Comparison of ENCODE assay signal across 8 cellular contexts in genomic region chr3:37162501-37163245, GRCh38. TPM values are rescaled to one million over a fixed set of nuclear protein-coding genes. Genes with fewer than 3 reads are reported as not detected.
DNase-seq lines count a peak whose midpoint lies in the region; ATAC-seq and TF ChIP-seq lines count a peak whose summit lies in the region.

No MANE protein-coding gene starts in this region.

- no peaks in the 10 kb centered on the region for H3K9me3 ChIP-seq in DND-41 (ENCODE audit: insufficient read depth, low read length, severe bottlenecking)
- no peaks in the 10 kb centered on the region for H3K9me3 ChIP-seq in heart right ventricle

- no peak for TF ChIP-seq CTCF in DND-41 (IDR thresholded peaks at IDR 0.05; ENCODE audit: borderline replicate concordance, extremely low read depth, low read length, poor library complexity, severe bottlenecking)
- no peak for TF ChIP-seq CTCF in GM20000 (IDR thresholded peaks at IDR 0.05; ENCODE audit: extremely low read depth, missing control alignments)
- TF ChIP-seq CTCF in heart right ventricle (IDR thresholded peaks at IDR 0.05): no peak

- H3K4me3 ChIP-seq in DND-41 (ENCODE audit: low read depth in 1 of 2, low read length in 2 of 2) (no peak overlapping the region), heart right ventricle (no peak overlapping the region)

- ATAC-seq in DND-41 (ENCODE audit: insufficient read depth, low read depth) (no peak), HG03135 (IDR thresholded peaks at IDR 0.05; ENCODE audit: unreplicated experiment) (peak; percentile 78), GM19328 (IDR thresholded peaks at IDR 0.05; ENCODE audit: unreplicated experiment) (no peak), heart right ventricle (no peak)

- H4K20me1 ChIP-seq in DND-41 (ENCODE audit: insufficient read depth, low read length): peaks cover 5% of the 10 kb centered on the region; the same call in 1 of the 2 replicates

- DNase-seq in DND-41 (no peak), GM20000 (ENCODE audit: low spot score) (peak; percentile 38), amniotic epithelial cell (ENCODE audit: low read depth) (peak; percentile 60), heart right ventricle (no peak), NCI-H226 (no peak)
- DNase-seq in stimulated activated CD8-positive, alpha-beta memory T cell treated with anti-CD3 and anti-CD28 coated beads, Interleukin-4, amount 100 ng/mL, for 48 hours: no peak

- H3K4me2 ChIP-seq in DND-41 (ENCODE audit: insufficient read depth, low read length): no peak overlapping the region

- peaks cover 12% of the 10 kb centered on the region; the same call in 1 of the 2 replicates for H3K36me3 ChIP-seq in DND-41 (ENCODE audit: insufficient read depth, low read length)
- peaks cover 0 to 43% (median 6%) of the 10 kb centered on the region in 9 donors for H3K36me3 ChIP-seq in heart right ventricle

- intact Hi-C loops in heart right ventricle (cut with DNase I): no loop called here

- H3K9ac ChIP-seq in DND-41 (ENCODE audit: low read depth, low read length): no peak overlapping the region

- no peak overlapping the region for H2AFZ ChIP-seq in DND-41 (ENCODE audit: low read depth, low read length)

- H3K27ac ChIP-seq in DND-41 (ENCODE audit: low read length) (0 out of 2 replicates have a peak overlapping the region, but pooled peaks have one; percentile 11), heart right ventricle (peak overlapping the region in 1 of 10 donors; percentile 4)

- WGBS in heart right ventricle, 2 donors: 81 to 82% methylated on average over 3 of the region's 3 CpGs

- peaks cover 9% of the 10 kb centered on the region; the same call in 1 of the 2 replicates for H3K79me2 ChIP-seq in DND-41 (ENCODE audit: insufficient read depth, low read length)

- H3K4me1 ChIP-seq in DND-41 (ENCODE audit: insufficient read depth, low read length): no peaks in the 10 kb centered on the region
- H3K4me1 ChIP-seq in heart right ventricle: peaks cover 4 to 24% (median 8%) of the 10 kb centered on the region in 9 donors

- H3K27me3 ChIP-seq in DND-41 (ENCODE audit: insufficient read depth, low read length, poor library complexity): no peaks in the 10 kb centered on the region
- no peaks in the 10 kb centered on the region for H3K27me3 ChIP-seq in heart right ventricle

RNA-seq across cellular contexts. Expression of gene LRRFIP2, which starts 11.7 kb away (rescaled TPM):
- 100 to 1,000 TPM; 105 to 199 (median 127) TPM for total RNA-seq in heart right ventricle
- 100 to 1,000 TPM in 1 of 2 donors, 10 to 100 TPM in 1; 63.2 to 129 TPM for polyA plus RNA-seq in heart right ventricle

Comparison
In these comparisons a context has a peak if more than half of its experiments do, and no peak if none do; other contexts are left out.
1. DNase-seq: peak in GM20000 (single experiment) and amniotic epithelial cell (single experiment); none in DND-41 (single experiment), heart right ventricle (0 of 2), stimulated activated CD8-positive, alpha-beta memory T cell treated with anti-CD3 and anti-CD28 coated beads, Interleukin-4, amount 100 ng/mL, for 48 hours (single experiment) and NCI-H226 (single experiment).